ENCODE assay signal across 19 cellular contexts in the genomic region with DNA sequence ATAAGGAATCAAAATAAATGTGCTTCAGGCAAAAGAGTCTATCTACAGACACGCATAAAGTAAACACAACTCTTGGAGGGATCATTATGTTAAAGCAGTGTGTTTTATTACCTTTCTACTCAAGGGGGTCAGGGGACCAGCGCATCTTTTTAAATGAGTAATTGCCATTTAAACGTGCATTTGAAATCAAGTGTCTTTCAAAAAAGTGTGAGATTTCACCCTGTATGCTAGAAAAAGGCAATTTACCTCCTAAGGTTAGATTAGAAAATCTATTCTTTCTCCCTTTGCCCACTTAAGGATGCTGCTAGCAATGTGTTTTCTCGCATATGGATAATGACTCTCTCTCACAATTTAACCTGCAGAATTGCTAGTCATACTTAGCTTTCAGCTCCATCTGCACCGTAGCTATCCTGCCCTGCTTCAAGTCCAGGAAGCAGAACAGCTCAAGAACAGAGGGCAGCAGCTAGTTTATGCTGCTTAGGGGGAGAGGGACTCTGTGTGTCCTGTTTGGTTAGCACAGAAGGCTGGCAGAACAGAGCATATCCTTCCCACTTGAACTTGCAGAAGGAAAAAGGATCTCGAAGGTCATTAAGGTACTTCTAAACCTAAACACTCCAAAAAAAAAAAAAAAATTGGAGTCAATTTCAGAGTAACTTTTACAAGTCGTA. TPM values are rescaled to one million over a fixed set of nuclear protein-coding genes. Genes with fewer than 3 reads are reported as not detected.
DNase-seq lines count a peak whose midpoint lies in the region; ATAC-seq and TF ChIP-seq lines count a peak whose summit lies in the region.
"Had no signal": no experiment of that assay in that cellular context is flagged by ENCODE, and none has a peak within 500 bp of the region (broad histone marks: within the 10 kb centered on the region; RNA-seq: fewer than 3 reads in every experiment).

No MANE protein-coding gene starts in this region.

- no peak overlapping the region for H3K4ac ChIP-seq in mesendoderm (ENCODE audit: low read depth, low read length)

- no peak overlapping the region for H3K23ac ChIP-seq in mesendoderm (ENCODE audit: low read length)

- H4K5ac ChIP-seq in mesendoderm (ENCODE audit: low read length) = no peak overlapping the region

- H2AK5ac ChIP-seq in mesendoderm (ENCODE audit: low read length) = no peak overlapping the region

- no peak overlapping the region for H3K27ac ChIP-seq in mesendoderm (ENCODE audit: low read depth, low read length)
- H3K27ac ChIP-seq: colonic mucosa had no signal

- no peak for ATAC-seq in GM18519 (IDR thresholded peaks at IDR 0.05; ENCODE audit: low FRiP score, unreplicated experiment)
- no peak for ATAC-seq in SK-N-SH treated with all-trans-retinoic acid at 6 μM for 48 hours
- ATAC-seq: activated T-cell treated with anti-CD3 and anti-CD28 coated beads, Interleukin-2, amount 50 U/mL, for 72 hours; CD8-positive, alpha-beta T cell; effector memory CD8-positive, alpha-beta T cell had no signal

- no peaks in the 10 kb centered on the region for H3K79me1 ChIP-seq in mesendoderm (ENCODE audit: low read length)

- no peaks in the 10 kb centered on the region for H3K36me3 ChIP-seq in mesendoderm (ENCODE audit: control insufficient read depth, insufficient read depth, low read length)
- H3K36me3 ChIP-seq: colonic mucosa had no signal

- no peak overlapping the region for H2BK5ac ChIP-seq in mesendoderm (ENCODE audit: low read length)

- H3K27me3 ChIP-seq in mesendoderm (ENCODE audit: insufficient read depth, low read length, poor library complexity) = no peaks in the 10 kb centered on the region
- H3K27me3 ChIP-seq: colonic mucosa had no signal

- H3K9ac ChIP-seq in mesendoderm (ENCODE audit: low read length) = no peak overlapping the region

- no peak overlapping the region for H3K4me2 ChIP-seq in mesendoderm (ENCODE audit: low read length)

- no peak overlapping the region for H3K4me3 ChIP-seq in mesendoderm (ENCODE audit: low read length)
- H3K4me3 ChIP-seq: colonic mucosa had no signal

- no peak overlapping the region for H3K18ac ChIP-seq in mesendoderm (ENCODE audit: low read length)

- no peak overlapping the region for H2BK120ac ChIP-seq in mesendoderm (ENCODE audit: low read depth, low read length)

- no peak overlapping the region for H4K8ac ChIP-seq in mesendoderm (ENCODE audit: low read depth, low read length)

- no peaks in the 10 kb centered on the region for H3K79me2 ChIP-seq in mesendoderm (ENCODE audit: control insufficient read depth, insufficient read depth, low read length)

- no peak overlapping the region for H2BK15ac ChIP-seq in mesendoderm (replicated peaks; ENCODE audit: low read depth)

- DNase-seq in KG1 (lab: John Stamatoyannopoulos, UW) = peak; percentile 52
- DNase-seq in NCI-H187 treated with DMSO at 0.1 percent for 48 hours (lab: John Stamatoyannopoulos, UW) = peak; percentile 58
- DNase-seq in NCI-H748 (lab: John Stamatoyannopoulos, UW; ENCODE audit: unreplicated experiment) = peak; percentile 90
- DNase-seq in mesendoderm = peak; percentile 6
- no peak for DNase-seq in activated CD4-positive, alpha-beta T cell treated with anti-CD3 and anti-CD28 coated beads for 48 hours
- DNase-seq: activated CD4-positive, alpha-beta T cell treated with anti-CD3 and anti-CD28 coated beads for 4 hours; activated naive CD4-positive, alpha-beta T cell treated with anti-CD3 and anti-CD28 coated beads, Interleukin-2, amount 10 ng/mL, durations not matched to agents 7 days and 5 days; activated T-cell treated with anti-CD3 and anti-CD28 coated beads, Interleukin-2, amount 50 U/mL, for 72 hours; amygdala; CD8-positive, alpha-beta T cell; colonic mucosa; effector memory CD8-positive, alpha-beta T cell; Karpas-422; NCI-H446; OCI-M1; stimulated activated CD4-positive, alpha-beta T cell treated with anti-CD3 and anti-CD28 coated beads, Interleukin-2, amount 100 ng/mL, for 48 hours; stimulated activated naive CD4-positive, alpha-beta T cell had no signal

- H3K56ac ChIP-seq in mesendoderm (ENCODE audit: low read length) = no peak overlapping the region

- no peaks in the 10 kb centered on the region for H3K4me1 ChIP-seq in mesendoderm (ENCODE audit: control insufficient read depth, low read depth, low read length)
- H3K4me1 ChIP-seq: colonic mucosa had no signal

- WGBS in mesendoderm (ENCODE audit: extremely low coverage, insufficient coverage, low lambda C conversion rate) = no CpG with 5 or more reads among the region's 7 CpGs

TF ChIP-seq in SK-N-SH treated with all-trans-retinoic acid at 6 μM for 48 hours, 23 proteins besides CTCF, POLR2A, EP300 and RAD21:
- no peak for TF ChIP-seq CSDC2 (CRISPR knock-in tag; IDR thresholded peaks at IDR 0.05)
- TF ChIP-seq OSR1 (CRISPR knock-in tag; IDR thresholded peaks at IDR 0.05) = no peak
- no peak for TF ChIP-seq PPARA (CRISPR knock-in tag; IDR thresholded peaks at IDR 0.05; ENCODE audit: borderline replicate concordance)
- TF ChIP-seq BACH2 (CRISPR knock-in tag; IDR thresholded peaks at IDR 0.05; ENCODE audit: borderline replicate concordance) = no peak
- no peak for TF ChIP-seq CSRNP3 (CRISPR knock-in tag; IDR thresholded peaks at IDR 0.05)
- no peak for TF ChIP-seq ZFP3 (CRISPR knock-in tag; IDR thresholded peaks at IDR 0.05)
- TF ChIP-seq, protein P1, sequence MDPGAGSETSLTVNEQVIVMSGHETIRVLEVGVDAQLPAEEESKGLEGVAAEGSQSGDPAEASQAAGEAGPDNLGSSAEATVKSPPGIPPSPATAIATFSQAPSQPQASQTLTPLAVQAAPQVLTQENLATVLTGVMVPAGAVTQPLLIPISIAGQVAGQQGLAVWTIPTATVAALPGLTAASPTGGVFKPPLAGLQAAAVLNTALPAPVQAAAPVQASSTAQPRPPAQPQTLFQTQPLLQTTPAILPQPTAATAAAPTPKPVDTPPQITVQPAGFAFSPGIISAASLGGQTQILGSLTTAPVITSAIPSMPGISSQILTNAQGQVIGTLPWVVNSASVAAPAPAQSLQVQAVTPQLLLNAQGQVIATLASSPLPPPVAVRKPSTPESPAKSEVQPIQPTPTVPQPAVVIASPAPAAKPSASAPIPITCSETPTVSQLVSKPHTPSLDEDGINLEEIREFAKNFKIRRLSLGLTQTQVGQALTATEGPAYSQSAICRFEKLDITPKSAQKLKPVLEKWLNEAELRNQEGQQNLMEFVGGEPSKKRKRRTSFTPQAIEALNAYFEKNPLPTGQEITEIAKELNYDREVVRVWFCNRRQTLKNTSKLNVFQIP (CRISPR knock-in tag; IDR thresholded peaks at IDR 0.05; ENCODE audit: borderline replicate concordance, low read depth) = no peak
- no peak for TF ChIP-seq ZFP30 (CRISPR knock-in tag; IDR thresholded peaks at IDR 0.05)
- no peak for TF ChIP-seq ZNF565 (CRISPR knock-in tag; conservative IDR thresholded peaks at IDR 0.05; ENCODE audit: low read depth)
- no peak for TF ChIP-seq SNAI2 (CRISPR knock-in tag; IDR thresholded peaks at IDR 0.05)
- no peak for TF ChIP-seq TOX (CRISPR knock-in tag; IDR thresholded peaks at IDR 0.05; ENCODE audit: borderline replicate concordance)
- TF ChIP-seq ESRRG (CRISPR knock-in tag; IDR thresholded peaks at IDR 0.05) = no peak
- no peak for TF ChIP-seq ZNF8 (CRISPR knock-in tag; IDR thresholded peaks at IDR 0.05)

RNA-seq across cellular contexts. Expression of gene NKAIN2, which starts 35.1 kb away (rescaled TPM):
- polyA plus RNA-seq in mesendoderm (2013, experiment 1 of 2) = 0.31 TPM
- polyA plus RNA-seq in mesendoderm (2013, experiment 2 of 2) = 0.38 TPM
